In genomic region chr16:53434436-53435065, GRCh38 we compare ENCODE assay signal across 1 cellular context.
TF ChIP-seq lines count a peak whose summit lies in the region.

TSS of gene RBL2 (plus strand) at chr16:53434471. CDS start at chr16:53434557, 86 bp downstream.

TF ChIP-seq in K562, 482 proteins besides CTCF, POLR2A, EP300 and RAD21 (continued from another document and continues in another):
- no peak for TF ChIP-seq ZBTB33 (CRISPR knock-in tag; IDR thresholded peaks at IDR 0.05)
- 0 out of 2 replicates have a peak, but pooled peaks have one; percentile 55 for TF ChIP-seq RBM34 (IDR thresholded peaks at IDR 0.05; ENCODE audit: borderline replicate concordance, insufficient read depth, low read length)
- TF ChIP-seq GTF2F1 (IDR thresholded peaks at IDR 0.05; ENCODE audit: low read depth, low read length) = no peak
- peak; percentile 46 for TF ChIP-seq NFIC (IDR thresholded peaks at IDR 0.05)
- TF ChIP-seq TAF9B (IDR thresholded peaks at IDR 0.05; ENCODE audit: partially characterized antibody) = peak; percentile 22
- peak; percentile 47; the same call in 1 of the 2 replicates for TF ChIP-seq POLR2AphosphoS5 (IDR thresholded peaks at IDR 0.05; ENCODE audit: control insufficient read depth, insufficient read depth, low read depth, low read length)
- TF ChIP-seq GMEB1 (CRISPR knock-in tag; IDR thresholded peaks at IDR 0.05) = peak; percentile 83; the same call in 1 of the 2 replicates
- no peak for TF ChIP-seq PPARD (CRISPR knock-in tag; IDR thresholded peaks at IDR 0.05)
- TF ChIP-seq MLX (CRISPR knock-in tag; conservative IDR thresholded peaks at IDR 0.05) = no peak
- TF ChIP-seq ZNF41 (CRISPR knock-in tag; conservative IDR thresholded peaks at IDR 0.05) = no peak
- peak; percentile 94 for TF ChIP-seq SAP30 (IDR thresholded peaks at IDR 0.05; ENCODE audit: borderline replicate concordance, insufficient read depth, low read depth, low read length, poor library complexity, severe bottlenecking)
- TF ChIP-seq ZNF12 (CRISPR knock-in tag; IDR thresholded peaks at IDR 0.05) = no peak
- TF ChIP-seq FOXK2 (conservative IDR thresholded peaks at IDR 0.05 in 1 of 2, IDR thresholded peaks at IDR 0.05 in 1 of 2; ENCODE audit: low read depth in 2 of 2) = no peak
- TF ChIP-seq CHD2 (IDR thresholded peaks at IDR 0.05; ENCODE audit: low read depth, low read length) = no peak
- TF ChIP-seq ATF3 (IDR thresholded peaks at IDR 0.05) = no peak
- no peak for TF ChIP-seq ATF3 (CRISPR knock-in tag; conservative IDR thresholded peaks at IDR 0.05)
- TF ChIP-seq SP2 (IDR thresholded peaks at IDR 0.05; ENCODE audit: extremely low read depth, low read depth, low read length, poor library complexity, severe bottlenecking) = no peak
- no peak for TF ChIP-seq HMBOX1 (IDR thresholded peaks at IDR 0.05)
- peak; percentile 59; the same call in 1 of the 2 replicates for TF ChIP-seq FOXP4 (CRISPR knock-in tag; IDR thresholded peaks at IDR 0.05; ENCODE audit: borderline replicate concordance)
- TF ChIP-seq ESRRA (IDR thresholded peaks at IDR 0.05; ENCODE audit: borderline replicate concordance, low read depth) = 0 out of 2 replicates have a peak, but pooled peaks have one; percentile 37
- 0 out of 2 replicates have a peak, but pooled peaks have one; percentile 53 for TF ChIP-seq ZNF224 (CRISPR knock-in tag; IDR thresholded peaks at IDR 0.05)
- peak in 1 of 2 experiments; percentile 62; a peak in 1 of 4 replicates for TF ChIP-seq UBTF (IDR thresholded peaks at IDR 0.05; ENCODE audit: borderline replicate concordance in 1 of 2, low read depth in 2 of 2, low read length in 2 of 2)
- TF ChIP-seq EZH2 (IDR thresholded peaks at IDR 0.05; ENCODE audit: borderline replicate concordance, low read depth, low read length) = no peak
- TF ChIP-seq ZSCAN29 (IDR thresholded peaks at IDR 0.05) = no peak
- TF ChIP-seq SFPQ (IDR thresholded peaks at IDR 0.05; ENCODE audit: low read depth, low read length) = no peak
- TF ChIP-seq BRCA1 (IDR thresholded peaks at IDR 0.05) = no peak
- TF ChIP-seq BRCA1 (CRISPR knock-in tag; IDR thresholded peaks at IDR 0.05) = no peak
- peak; percentile 50 for TF ChIP-seq KDM5B (IDR thresholded peaks at IDR 0.05; ENCODE audit: insufficient replicate concordance, low read depth, low read length)
- TF ChIP-seq ELF2 (CRISPR knock-in tag; IDR thresholded peaks at IDR 0.05) = 0 out of 2 replicates have a peak, but pooled peaks have one; percentile 53
- TF ChIP-seq BRD9 (IDR thresholded peaks at IDR 0.05; ENCODE audit: low read depth, partially characterized antibody) = no peak
- no peak for TF ChIP-seq CREB1 (IDR thresholded peaks at IDR 0.05)
- TF ChIP-seq CREB1 (CRISPR knock-in tag; IDR thresholded peaks at IDR 0.05) = peak; percentile 26
- no peak for TF ChIP-seq HEY1 (CRISPR knock-in tag; IDR thresholded peaks at IDR 0.05; ENCODE audit: borderline replicate concordance)
- no peak for TF ChIP-seq MTF1 (CRISPR knock-in tag; IDR thresholded peaks at IDR 0.05; ENCODE audit: borderline replicate concordance)
- TF ChIP-seq JUN (IDR thresholded peaks at IDR 0.05; ENCODE audit: borderline replicate concordance, low read depth, low read length) = 0 out of 2 replicates have a peak, but pooled peaks have one; percentile 29
- TF ChIP-seq JUN (CRISPR knock-in tag; IDR thresholded peaks at IDR 0.05; ENCODE audit: borderline replicate concordance) = no peak
- no peak for TF ChIP-seq RBM39 (optimal IDR thresholded peaks at IDR 0.05; ENCODE audit: low read depth, low read length)
- no peak for TF ChIP-seq KDM1A (IDR thresholded peaks at IDR 0.05)
- TF ChIP-seq ZNF146 (CRISPR knock-in tag; IDR thresholded peaks at IDR 0.05; ENCODE audit: unreplicated experiment) = no peak
- no peak for TF ChIP-seq ZNF740 (CRISPR knock-in tag; IDR thresholded peaks at IDR 0.05)
- TF ChIP-seq ZNF740 (tag; IDR thresholded peaks at IDR 0.05) = no peak
- no peak for TF ChIP-seq SOX6 (IDR thresholded peaks at IDR 0.05)
- TF ChIP-seq RBM17 (IDR thresholded peaks at IDR 0.05; ENCODE audit: borderline replicate concordance, low read depth, low read length) = no peak
- no peak for TF ChIP-seq MCM3 (IDR thresholded peaks at IDR 0.05)
- peak; percentile 51; the same call in 1 of the 2 replicates for TF ChIP-seq VEZF1 (CRISPR knock-in tag; IDR thresholded peaks at IDR 0.05)
- TF ChIP-seq CREBBP (IDR thresholded peaks at IDR 0.05; ENCODE audit: low read depth, low read length) = no peak
- TF ChIP-seq TEAD1 (CRISPR knock-in tag; IDR thresholded peaks at IDR 0.05) = peak in 1 of 2 experiments; percentile 64; a peak in 1 of 4 replicates
- peak; percentile 47 for TF ChIP-seq PHF20 (IDR thresholded peaks at IDR 0.05; ENCODE audit: partially characterized antibody)
- TF ChIP-seq GTF2A2 (tag; IDR thresholded peaks at IDR 0.05) = no peak
- TF ChIP-seq MBD2 (IDR thresholded peaks at IDR 0.05; ENCODE audit: borderline replicate concordance, low read depth) = no peak
- no peak for TF ChIP-seq BACH1 (tag; IDR thresholded peaks at IDR 0.05)
- peak; percentile 48; the same call in 1 of the 2 replicates for TF ChIP-seq KLF1 (tag; IDR thresholded peaks at IDR 0.05)
- no peak for TF ChIP-seq NBN (IDR thresholded peaks at IDR 0.05; ENCODE audit: low read depth)
